ENCODE assay signal across 17 cellular contexts in genomic region chr18:58657494-58657893, GRCh38. TPM values are rescaled to one million over a fixed set of nuclear protein-coding genes. Genes with fewer than 3 reads are reported as not detected.
DNase-seq lines count a peak whose midpoint lies in the region; ATAC-seq and TF ChIP-seq lines count a peak whose summit lies in the region.
"Had no signal": no experiment of that assay in that cellular context is flagged by ENCODE, and none has a peak within 500 bp of the region (broad histone marks: within the 10 kb centered on the region; RNA-seq: fewer than 3 reads in every experiment).

No MANE protein-coding gene starts in this region.

- H3K9me3 Mint-ChIP-seq in stimulated activated naive CD8-positive, alpha-beta T cell treated with anti-CD3 and anti-CD28 coated beads, Interleukin-15, Interleukin-2, amounts not matched to agents 100 ng/mL and 50 ng/mL, for 24 hours, result peaks cover 21% of the 10 kb centered on the region
- H3K9me3 Mint-ChIP-seq in effector memory CD8-positive, alpha-beta T cell, result peaks cover 4 to 7% of the 10 kb centered on the region in 2 donors
- H3K9me3 Mint-ChIP-seq: HFFc6 had no signal

- H3K36me3 ChIP-seq in OCI-LY3 (replicated peaks; ENCODE audit: low read depth, low read length), result peaks cover 20% of the 10 kb centered on the region
- H3K36me3 ChIP-seq in suprapubic skin, result no peaks in the 10 kb centered on the region
- H3K36me3 ChIP-seq: gastrocnemius medialis, neutrophil, upper lobe of right lung had no signal

- H4K20me1 ChIP-seq in OCI-LY3 (ENCODE audit: insufficient read depth, low read length), result no peaks in the 10 kb centered on the region

- peaks cover 81% of the 10 kb centered on the region for H3K4me1 Mint-ChIP-seq in stimulated activated naive CD8-positive, alpha-beta T cell treated with anti-CD3 and anti-CD28 coated beads, Interleukin-15, Interleukin-2, amounts not matched to agents 100 ng/mL and 50 ng/mL, for 24 hours (ENCODE audit: low read depth)
- peaks cover 26 to 49% of the 10 kb centered on the region in 2 donors for H3K4me1 Mint-ChIP-seq in effector memory CD8-positive, alpha-beta T cell (ENCODE audit: low read depth in 2 of 2)

- peak overlapping the region; percentile 49 for H3K9ac ChIP-seq in OCI-LY3 (ENCODE audit: low read length)

- peak overlapping the region; percentile 87 for H3K27ac Mint-ChIP-seq in stimulated activated naive CD8-positive, alpha-beta T cell treated with anti-CD3 and anti-CD28 coated beads, Interleukin-15, Interleukin-2, amounts not matched to agents 100 ng/mL and 50 ng/mL, for 24 hours
- H3K27ac Mint-ChIP-seq in effector memory CD8-positive, alpha-beta T cell, result peak overlapping the region; percentile 94 to 95
- H3K27ac Mint-ChIP-seq: HFFc6 had no signal

- no peaks in the 10 kb centered on the region for H3K79me2 ChIP-seq in OCI-LY3 (ENCODE audit: low read length)

- H3K4me2 ChIP-seq in OCI-LY3 (ENCODE audit: low read length), result peak overlapping the region; percentile 66

- 100% methylated on average over 1 of the region's 1 CpG for WGBS in suprapubic skin

- TF ChIP-seq CTCF in OCI-LY3 (IDR thresholded peaks at IDR 0.05; ENCODE audit: low read depth, low read length) (no peak), suprapubic skin (IDR thresholded peaks at IDR 0.05) (no peak)

- no peak overlapping the region for H3K4me3 Mint-ChIP-seq in stimulated activated naive CD8-positive, alpha-beta T cell treated with anti-CD3 and anti-CD28 coated beads, Interleukin-15, Interleukin-2, amounts not matched to agents 100 ng/mL and 50 ng/mL, for 24 hours
- peak overlapping the region; percentile 78 to 83 for H3K4me3 Mint-ChIP-seq in effector memory CD8-positive, alpha-beta T cell
- H3K4me3 Mint-ChIP-seq: HFFc6 had no signal

- H3K4me3 ChIP-seq in OCI-LY3 (ENCODE audit: low read length), result peak overlapping the region; percentile 61
- no peak overlapping the region for H3K4me3 ChIP-seq in suprapubic skin
- H3K4me3 ChIP-seq: gastrocnemius medialis, upper lobe of right lung had no signal

- H3K27me3 Mint-ChIP-seq in stimulated activated naive CD8-positive, alpha-beta T cell treated with anti-CD3 and anti-CD28 coated beads, Interleukin-15, Interleukin-2, amounts not matched to agents 100 ng/mL and 50 ng/mL, for 24 hours, result no peaks in the 10 kb centered on the region
- H3K27me3 Mint-ChIP-seq in effector memory CD8-positive, alpha-beta T cell, result no peaks in the 10 kb centered on the region

- H3K9me3 ChIP-seq in OCI-LY3 (ENCODE audit: insufficient read depth, low read length), result peaks cover 22% of the 10 kb centered on the region
- no peaks in the 10 kb centered on the region for H3K9me3 ChIP-seq in suprapubic skin
- H3K9me3 ChIP-seq: gastrocnemius medialis, neutrophil, upper lobe of right lung had no signal

- peaks cover 73% of the 10 kb centered on the region for H3K4me1 ChIP-seq in OCI-LY3 (ENCODE audit: low read length)
- H3K4me1 ChIP-seq in suprapubic skin, result peaks cover 2% of the 10 kb centered on the region
- H3K4me1 ChIP-seq: upper lobe of right lung had no signal

- no peak for ATAC-seq in stimulated activated naive CD8-positive, alpha-beta T cell treated with anti-CD3 and anti-CD28 coated beads, Interleukin-15, Interleukin-2, amounts not matched to agents 100 U/mL and 50 U/mL, for 24 hours
- ATAC-seq in effector memory CD8-positive, alpha-beta T cell (replicated peaks), result no peak
- ATAC-seq in GM21526 (IDR thresholded peaks at IDR 0.05; ENCODE audit: low FRiP score, unreplicated experiment) (no peak), HG03025 (IDR thresholded peaks at IDR 0.05; ENCODE audit: low FRiP score, unreplicated experiment) (no peak)

- H3K36me3 Mint-ChIP-seq in stimulated activated naive CD8-positive, alpha-beta T cell treated with anti-CD3 and anti-CD28 coated beads, Interleukin-15, Interleukin-2, amounts not matched to agents 100 ng/mL and 50 ng/mL, for 24 hours (ENCODE audit: low read depth), result peaks cover 11% of the 10 kb centered on the region
- peaks cover 3% of the 10 kb centered on the region for H3K36me3 Mint-ChIP-seq in effector memory CD8-positive, alpha-beta T cell (ENCODE audit: insufficient read depth)

- H2AFZ ChIP-seq in OCI-LY3 (ENCODE audit: low read depth, low read length), result peak overlapping the region; percentile 13

- DNase-seq in stimulated activated naive CD8-positive, alpha-beta T cell treated with anti-CD3 and anti-CD28 coated beads, Interleukin-15, Interleukin-2, amounts not matched to agents 100 U/mL and 50 U/mL, for 24 hours, result no peak
- DNase-seq in effector memory CD8-positive, alpha-beta T cell, result no peak
- no peak for DNase-seq in NCI-H510A treated with DMSO at 0.1 percent for 48 hours (lab: John Stamatoyannopoulos, UW)
- no peak for DNase-seq in suprapubic skin (ENCODE audit: low spot score in 2 of 2)
- DNase-seq: gastrocnemius medialis, HFFc6, NCI-H1436 treated with DMSO at 0.1 percent for 48 hours, NCI-H226, upper lobe of right lung had no signal

- H3K27me3 ChIP-seq in OCI-LY3 (ENCODE audit: low read depth, low read length) (peaks cover 7% of the 10 kb centered on the region; the same call in 1 of the 2 replicates), suprapubic skin (no peaks in the 10 kb centered on the region)
- H3K27me3 ChIP-seq: gastrocnemius medialis, neutrophil, upper lobe of right lung had no signal

- TF ChIP-seq EP300 in suprapubic skin (IDR thresholded peaks at IDR 0.05), result no peak

- H3K27ac ChIP-seq in OCI-LY3 (ENCODE audit: low read length) (peak overlapping the region; percentile 74), suprapubic skin (no peak overlapping the region)
- H3K27ac ChIP-seq: gastrocnemius medialis, neutrophil, upper lobe of right lung, VCaP had no signal

- no peak for TF ChIP-seq POLR2A in suprapubic skin (IDR thresholded peaks at IDR 0.05)

RNA-seq across cellular contexts. Expression of gene MALT1, which starts 13.8 kb away (rescaled TPM):
- total RNA-seq in suprapubic skin, result 10 to 100 TPM; 33.9 to 49.5 (median 37.1) TPM

RNA-seq across cellular contexts. Expression of gene ALPK2, which starts 28.6 kb away (rescaled TPM):
- total RNA-seq in suprapubic skin, result under 1 TPM; 0.16 to 0.72 (median 0.22) TPM
- total RNA-seq: endothelial cell of umbilical vein, SK-MEL-5 had no signal
